26 cellular contexts compared by ENCODE assay signal in the genomic region with DNA sequence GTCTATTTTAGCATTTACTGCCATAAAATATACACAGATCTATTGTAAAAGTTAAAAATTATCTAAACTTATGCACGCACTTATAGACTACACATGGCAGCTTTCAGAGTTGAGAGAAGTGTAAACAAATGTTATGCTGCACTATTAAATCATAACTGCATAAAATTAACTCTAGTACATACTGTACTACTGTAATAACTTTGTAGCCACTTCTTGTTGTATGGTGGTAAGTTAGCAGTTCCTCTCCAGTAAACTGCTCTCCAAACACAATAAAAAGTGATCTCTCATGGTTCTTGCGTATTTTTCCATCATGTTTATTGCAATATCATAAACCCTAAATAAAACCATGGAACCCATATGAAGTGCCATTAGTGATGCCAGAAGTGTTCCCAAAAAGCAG.
"Had no signal": no experiment of that assay in that cellular context is flagged by ENCODE, and none has a peak within 500 bp of the region (broad histone marks: within the 10 kb centered on the region; RNA-seq: fewer than 3 reads in every experiment).

No MANE protein-coding gene starts in this region.

- H3K4me3 ChIP-seq: left ventricle myocardium inferior, lung, pancreas, prostate gland, skin epidermis, stomach, suprapubic skin, thoracic aorta, tibial artery, uterus had no signal

- H3K4me1 ChIP-seq: prostate gland, stomach, suprapubic skin, tibial artery, uterus had no signal

- H3K27ac ChIP-seq: pancreas, prostate gland, skin epidermis, stomach, suprapubic skin, thoracic aorta, tibial artery had no signal

- H3K36me3 ChIP-seq: uterus had no signal

- H3K9me3 ChIP-seq: left ventricle myocardium inferior, pancreas, prostate gland, stomach, suprapubic skin, thoracic aorta, tibial artery, uterus had no signal

- ATAC-seq: naive thymus-derived CD8-positive, alpha-beta T cell; pancreas; right cardiac atrium; sciatic nerve; stimulated activated naive B cell treated with anti-CD40 and anti-IgM and Interleukin-4, amounts not matched to agents 10 μg/mL and 1 μg/mL and 100 μg/mL, for 72 hours; stimulated activated naive CD8-positive, alpha-beta T cell treated with anti-CD3 and anti-CD28 coated beads, Interleukin-15, Interleukin-2, amounts not matched to agents 100 U/mL and 50 U/mL, for 24 hours had no signal

- DNase-seq: hypothalamus; immature natural killer cell; kidney; left ventricle myocardium inferior; mesendoderm; naive thymus-derived CD8-positive, alpha-beta T cell; nucleus accumbens; pancreas; posterior cingulate gyrus; retina; right cardiac atrium; stimulated activated CD4-positive, alpha-beta T cell treated with anti-CD3 and anti-CD28 coated beads, Interleukin-12 subunit alpha, Interleukin-12 subunit beta, amount 100 ng/mL, for 4 hours; stimulated activated CD4-positive, alpha-beta T cell treated with anti-CD3 and anti-CD28 coated beads, Interleukin-15, amount 100 ng/mL, for 24 hours; stimulated activated CD4-positive, alpha-beta T cell treated with anti-CD3 and anti-CD28 coated beads, Interleukin-2, amount 100 ng/mL, for 24 hours; stimulated activated CD4-positive, alpha-beta T cell treated with anti-CD3 and anti-CD28 coated beads, Interleukin-4, amount 100 ng/mL, for 1 hour; stimulated activated naive B cell treated with anti-CD40 and anti-IgM and Interleukin-4, amounts not matched to agents 10 μg/mL and 1 μg/mL and 100 μg/mL, for 72 hours; stimulated activated naive CD8-positive, alpha-beta T cell treated with anti-CD3 and anti-CD28 coated beads, Interleukin-15, Interleukin-2, amounts not matched to agents 100 U/mL and 50 U/mL, for 24 hours; stomach; tibial artery; uterus had no signal

- H3K27me3 ChIP-seq: pancreas, stomach, suprapubic skin, tibial artery, uterus had no signal
